ENCODE assay signal across 20 cellular contexts in genomic region chr11:113563766-113564165, GRCh38.
"Had no signal": no experiment of that assay in that cellular context is flagged by ENCODE, and none has a peak within 500 bp of the region (broad histone marks: within the 10 kb centered on the region; RNA-seq: fewer than 3 reads in every experiment).

No MANE protein-coding gene starts in this region.

- H3K27ac Mint-ChIP-seq: activated naive CD8-positive, alpha-beta T cell; activated T-helper 1 cell treated with anti-CD3 and anti-CD28 coated beads, Interleukin-12 subunit alpha, Interleukin-12 subunit beta, Interleukin-2, Interleukin-4 antibody, amounts not matched to agents 30 ng/mL and 10 ng/mL and 1 ng/mL, durations not matched to agents 14 hours and 24 hours and 36 hours; mesothelial cell of epicardium; nephron had no signal

- DNase-seq: activated T-cell treated with anti-CD3 and anti-CD28 coated beads for 4 hours; foreskin fibroblast; occipital lobe; posterior cingulate gyrus; retina; stimulated activated CD4-positive, alpha-beta T cell treated with anti-CD3 and anti-CD28 coated beads, Interleukin-12 subunit alpha, Interleukin-12 subunit beta, amount 100 ng/mL, for 4 hours; stimulated activated CD4-positive, alpha-beta T cell treated with anti-CD3 and anti-CD28 coated beads, Interleukin-2, amount 100 ng/mL, for 24 hours; stimulated activated naive CD8-positive, alpha-beta T cell treated with anti-CD3 and anti-CD28 coated beads, Interleukin-15, Interleukin-2, amounts not matched to agents 100 U/mL and 50 U/mL, for 24 hours; substantia nigra; tibial artery; uterus; WERI-Rb-1 had no signal

- ATAC-seq: left lobe of liver; stimulated activated naive CD8-positive, alpha-beta T cell treated with anti-CD3 and anti-CD28 coated beads, Interleukin-15, Interleukin-2, amounts not matched to agents 100 U/mL and 50 U/mL, for 24 hours had no signal

- H3K9me3 Mint-ChIP-seq: activated T-helper 1 cell treated with anti-CD3 and anti-CD28 coated beads, Interleukin-12 subunit alpha, Interleukin-12 subunit beta, Interleukin-2, Interleukin-4 antibody, amounts not matched to agents 30 ng/mL and 10 ng/mL and 1 ng/mL, durations not matched to agents 14 hours and 24 hours and 36 hours; mesothelial cell of epicardium; nephron had no signal

- H3K27me3 ChIP-seq: hepatocyte, uterus had no signal

- H3K27ac ChIP-seq: dorsolateral prefrontal cortex, epithelial cell of prostate, hepatocyte, tibial artery, uterus, WERI-Rb-1 had no signal

- H3K9me3 ChIP-seq: tibial artery, uterus had no signal

- H3K36me3 Mint-ChIP-seq: activated naive CD8-positive, alpha-beta T cell; mesothelial cell of epicardium had no signal

- H3K4me3 Mint-ChIP-seq: activated naive CD8-positive, alpha-beta T cell; activated T-helper 1 cell treated with anti-CD3 and anti-CD28 coated beads, Interleukin-12 subunit alpha, Interleukin-12 subunit beta, Interleukin-2, Interleukin-4 antibody, amounts not matched to agents 30 ng/mL and 10 ng/mL and 1 ng/mL, durations not matched to agents 14 hours and 24 hours and 36 hours; mesothelial cell of epicardium; nephron had no signal
